Comparison of ENCODE assay signal across 9 cellular contexts in the genomic region with DNA sequence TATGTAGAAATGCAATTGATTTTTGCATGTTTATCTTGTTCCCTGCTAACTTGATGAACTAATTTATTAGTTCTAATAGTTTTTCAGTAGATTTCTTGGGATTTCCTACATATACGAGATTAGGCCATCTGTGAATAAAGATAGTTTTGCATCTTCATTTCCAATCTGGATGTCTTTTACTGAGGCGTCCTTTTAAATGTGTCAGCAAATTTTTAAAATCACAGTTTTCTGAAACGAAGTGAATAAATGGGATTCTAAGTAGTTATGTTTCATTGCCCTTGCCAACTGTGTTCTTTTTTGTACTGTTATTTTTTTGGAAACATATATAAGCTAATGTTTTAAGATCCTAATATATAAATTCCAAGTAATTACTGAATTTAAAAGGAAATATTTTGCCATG.
"Had no signal": no experiment of that assay in that cellular context is flagged by ENCODE, and none has a peak within 500 bp of the region (broad histone marks: within the 10 kb centered on the region; RNA-seq: fewer than 3 reads in every experiment).

No MANE protein-coding gene starts in this region.

- H3K27ac Mint-ChIP-seq: H9 had no signal

- FAIRE-seq: H54, HTR-8/SVneo had no signal

- H3K4me3 Mint-ChIP-seq: H9 had no signal

- H3K4me3 ChIP-seq: GM23248 had no signal

- H3K27ac ChIP-seq: GM23248, KMS-11 had no signal

- H2AFZ ChIP-seq: GM23248 had no signal

- H3K9ac ChIP-seq: GM23248, KMS-11 had no signal

- DNase-seq: GM23248, GOT3, H9, HCEC 1CT, Karpas-422, KBM-7 had no signal

- H3K4me2 ChIP-seq: KMS-11 had no signal
